1 cellular context compared by ENCODE assay signal in genomic region chr5:144170276-144171024, GRCh38.
TF ChIP-seq lines count a peak whose summit lies in the region.

KCTD16 (plus strand) TSS chr5:144170873.
YIPF5 (minus strand) TSS chr5:144170659; CDS start chr5:144169955, 704 bp downstream.

TF ChIP-seq in HepG2, 621 proteins besides CTCF, POLR2A, EP300 and RAD21 (continued from another document and continues in another):
- TF ChIP-seq CEBPZ (IDR thresholded peaks at IDR 0.05; ENCODE audit: low read length): no peak
- peak; percentile 64; the same call in 1 of the 2 replicates for TF ChIP-seq ZBTB38 (CRISPR knock-in tag; IDR thresholded peaks at IDR 0.05)
- TF ChIP-seq ZMYM2 (CRISPR knock-in tag; IDR thresholded peaks at IDR 0.05): no peak
- TF ChIP-seq TOPORS (CRISPR knock-in tag; IDR thresholded peaks at IDR 0.05): no peak
- TF ChIP-seq MXD1 (CRISPR knock-in tag; IDR thresholded peaks at IDR 0.05): peak; percentile 41; the same call in 1 of the 2 replicates
- no peak for TF ChIP-seq ZNF850 (CRISPR knock-in tag; conservative IDR thresholded peaks at IDR 0.05)
- 0 out of 2 replicates have a peak, but pooled peaks have one; percentile 14 for TF ChIP-seq ZNF792 (CRISPR knock-in tag; IDR thresholded peaks at IDR 0.05)
- TF ChIP-seq PHF8 (CRISPR knock-in tag; IDR thresholded peaks at IDR 0.05): peak; percentile 93
- no peak for TF ChIP-seq CBX5 (CRISPR knock-in tag; IDR thresholded peaks at IDR 0.05; ENCODE audit: borderline replicate concordance)
- peak; percentile 83; the same call in 1 of the 2 replicates for TF ChIP-seq ZNF274 (CRISPR knock-in tag; IDR thresholded peaks at IDR 0.05)
- TF ChIP-seq ZNF740 (CRISPR knock-in tag; IDR thresholded peaks at IDR 0.05): no peak
- no peak for TF ChIP-seq NR2F2 (IDR thresholded peaks at IDR 0.05; ENCODE audit: borderline replicate concordance, low read depth)
- no peak for TF ChIP-seq ZNF709 (CRISPR knock-in tag; IDR thresholded peaks at IDR 0.05)
- TF ChIP-seq ZMAT5 (CRISPR knock-in tag; IDR thresholded peaks at IDR 0.05; ENCODE audit: borderline replicate concordance, low read depth): no peak
- TF ChIP-seq ZNF513 (CRISPR knock-in tag; conservative IDR thresholded peaks at IDR 0.05): peak; percentile 74; the same call in 1 of the 2 replicates
- TF ChIP-seq HMG20A (CRISPR knock-in tag; IDR thresholded peaks at IDR 0.05; ENCODE audit: borderline replicate concordance): no peak
- TF ChIP-seq ZHX2 (IDR thresholded peaks at IDR 0.05; ENCODE audit: low read depth): no peak
- no peak for TF ChIP-seq ZHX2 (CRISPR knock-in tag; IDR thresholded peaks at IDR 0.05; ENCODE audit: borderline replicate concordance)
- TF ChIP-seq ZFY (CRISPR knock-in tag; IDR thresholded peaks at IDR 0.05): peak; percentile 86
- no peak for TF ChIP-seq ZFP41 (CRISPR knock-in tag; IDR thresholded peaks at IDR 0.05; ENCODE audit: borderline replicate concordance)
- TF ChIP-seq KLF11 (CRISPR knock-in tag; IDR thresholded peaks at IDR 0.05): no peak
- TF ChIP-seq MNT (IDR thresholded peaks at IDR 0.05): peak; percentile 13; the same call in 1 of the 2 replicates
- no peak for TF ChIP-seq ZNF296 (CRISPR knock-in tag; conservative IDR thresholded peaks at IDR 0.05)
- TF ChIP-seq ZNF180 (CRISPR knock-in tag; IDR thresholded peaks at IDR 0.05; ENCODE audit: borderline replicate concordance, low read depth): peak; percentile 58; the same call in 1 of the 2 replicates
- no peak for TF ChIP-seq DNMT1 (CRISPR knock-in tag; IDR thresholded peaks at IDR 0.05)
- TF ChIP-seq MEF2D (CRISPR knock-in tag; IDR thresholded peaks at IDR 0.05): peak; percentile 31; the same call in 1 of the 2 replicates
- peak; percentile 81; the same call in 1 of the 2 replicates for TF ChIP-seq POGK (CRISPR knock-in tag; conservative IDR thresholded peaks at IDR 0.05)
- TF ChIP-seq U2AF1 (optimal IDR thresholded peaks at IDR 0.05; ENCODE audit: low read depth, low read length): no peak
- TF ChIP-seq FOXK1 (CRISPR knock-in tag; IDR thresholded peaks at IDR 0.05; ENCODE audit: borderline replicate concordance, low read depth): peak; percentile 64; the same call in 1 of the 2 replicates
- no peak for TF ChIP-seq CBX1 (IDR thresholded peaks at IDR 0.05; ENCODE audit: low read depth)
- no peak for TF ChIP-seq JDP2 (CRISPR knock-in tag; IDR thresholded peaks at IDR 0.05; ENCODE audit: borderline replicate concordance)
- TF ChIP-seq XRCC5 (optimal IDR thresholded peaks at IDR 0.05; ENCODE audit: low read length): peak; percentile 63
- peak; percentile 42 for TF ChIP-seq HNF4A (CRISPR knock-in tag; IDR thresholded peaks at IDR 0.05)
- TF ChIP-seq CREB3 (CRISPR knock-in tag; IDR thresholded peaks at IDR 0.05): no peak
- no peak for TF ChIP-seq ZNF570 (CRISPR knock-in tag; IDR thresholded peaks at IDR 0.05; ENCODE audit: borderline replicate concordance)
- no peak for TF ChIP-seq NCOA1 (CRISPR knock-in tag; IDR thresholded peaks at IDR 0.05)
